ENCODE assay signal across 14 cellular contexts in genomic region chr2:131055169-131056065, GRCh38. TPM values are rescaled to one million over a fixed set of nuclear protein-coding genes. Genes with fewer than 3 reads are reported as not detected.
DNase-seq lines count a peak whose midpoint lies in the region; ATAC-seq and TF ChIP-seq lines count a peak whose summit lies in the region.
"Had no signal": no experiment of that assay in that cellular context is flagged by ENCODE, and none has a peak within 500 bp of the region (broad histone marks: within the 10 kb centered on the region; RNA-seq: fewer than 3 reads in every experiment).

No MANE protein-coding gene starts in this region.

- H3K4me3 ChIP-seq in BJ (ENCODE audit: low read depth, low read length): no peak overlapping the region
- H3K4me3 ChIP-seq: SK-N-MC, thoracic aorta had no signal

- POLR2A ChIA-PET in BJ (lab: Charles Lee): no interaction called here

- H3K36me3 Mint-ChIP-seq in T-helper 17 cell (ENCODE audit: low read depth) (peaks cover 17% of the 10 kb centered on the region), progenitor cell of endocrine pancreas (ENCODE audit: insufficient read depth) (peaks cover 31% of the 10 kb centered on the region)

- no peaks in the 10 kb centered on the region for H3K9me3 ChIP-seq in T-helper 17 cell (ENCODE audit: control insufficient read depth, low read length, poor library complexity, severe bottlenecking)
- H3K9me3 ChIP-seq: thoracic aorta had no signal

- DNase-seq in BJ (ENCODE audit: low read depth) (peak; percentile 83), T-helper 17 cell (no peak), fibroblast of gingiva (ENCODE audit: low read depth) (peak; percentile 57), progenitor cell of endocrine pancreas (ENCODE audit: low spot score, unreplicated experiment) (no peak), iPS-NIHi11 (ENCODE audit: low spot score) (no peak), activated gamma-delta T cell treated with Interleukin-2 at 50 U/mL for 16 hours (no peak)
- DNase-seq: activated naive CD4-positive, alpha-beta T cell treated with anti-CD3 and anti-CD28 coated beads, Interleukin-2, amount 10 ng/mL, durations not matched to agents 7 days and 5 days; kidney glomerular epithelial cell; NCI-H1417; NCI-H774 had no signal

- CTCF ChIA-PET in BJ (lab: Yijun Ruan, JAX): no interaction called here

- H3K27me3 ChIP-seq in BJ (ENCODE audit: control insufficient read depth, insufficient read depth, low read length): no peaks in the 10 kb centered on the region

- TF ChIP-seq CTCF in BJ (IDR thresholded peaks at IDR 0.05; ENCODE audit: insufficient read depth, low read depth, low read length): no peak
- TF ChIP-seq CTCF in progenitor cell of endocrine pancreas (IDR thresholded peaks at IDR 0.05; ENCODE audit: unreplicated experiment): no peak

- no peaks in the 10 kb centered on the region for H3K9me3 Mint-ChIP-seq in progenitor cell of endocrine pancreas (ENCODE audit: low read depth)
- H3K9me3 Mint-ChIP-seq: activated naive CD4-positive, alpha-beta T cell treated with anti-CD3 and anti-CD28 coated beads, Interleukin-2, amount 10 ng/mL, durations not matched to agents 7 days and 5 days had no signal

- peaks cover 31% of the 10 kb centered on the region for H3K36me3 ChIP-seq in BJ (ENCODE audit: control insufficient read depth, insufficient read depth, low read length)

- H3K27ac Mint-ChIP-seq in T-helper 17 cell (peak overlapping the region; percentile 65), progenitor cell of endocrine pancreas (peak overlapping the region; percentile 86)
- H3K27ac Mint-ChIP-seq: activated naive CD4-positive, alpha-beta T cell treated with anti-CD3 and anti-CD28 coated beads, Interleukin-2, amount 10 ng/mL, durations not matched to agents 7 days and 5 days had no signal

- H3K4me3 Mint-ChIP-seq in T-helper 17 cell (peak overlapping the region; percentile 9), progenitor cell of endocrine pancreas (ENCODE audit: low read depth) (no peak overlapping the region)
- H3K4me3 Mint-ChIP-seq: activated naive CD4-positive, alpha-beta T cell treated with anti-CD3 and anti-CD28 coated beads, Interleukin-2, amount 10 ng/mL, durations not matched to agents 7 days and 5 days had no signal

- ATAC-seq in T-helper 17 cell (peak; percentile 23), HG03521 (IDR thresholded peaks at IDR 0.05; ENCODE audit: unreplicated experiment) (no peak), HG03280 (IDR thresholded peaks at IDR 0.05; ENCODE audit: unreplicated experiment) (no peak)

- no peaks in the 10 kb centered on the region for H3K27me3 Mint-ChIP-seq in T-helper 17 cell
- H3K27me3 Mint-ChIP-seq in progenitor cell of endocrine pancreas: no peaks in the 10 kb centered on the region
- H3K27me3 Mint-ChIP-seq: activated naive CD4-positive, alpha-beta T cell treated with anti-CD3 and anti-CD28 coated beads, Interleukin-2, amount 10 ng/mL, durations not matched to agents 7 days and 5 days had no signal

- peaks cover 18% of the 10 kb centered on the region for H3K4me1 Mint-ChIP-seq in T-helper 17 cell
- no peaks in the 10 kb centered on the region for H3K4me1 Mint-ChIP-seq in progenitor cell of endocrine pancreas (ENCODE audit: low read depth)
- H3K4me1 Mint-ChIP-seq: activated naive CD4-positive, alpha-beta T cell treated with anti-CD3 and anti-CD28 coated beads, Interleukin-2, amount 10 ng/mL, durations not matched to agents 7 days and 5 days had no signal

RNA-seq across cellular contexts. Expression of gene FAM168B, which starts 37.8 kb away (rescaled TPM):
- polyA plus RNA-seq in BJ (2011; rRNA removed): 62.9 and 85.6 TPM in 2 replicates
- polyA minus RNA-seq in BJ (2011; rRNA and poly(A)+ RNA removed): 75.1 and 116 TPM in 2 replicates
- 10 to 100 TPM; 56.1 to 71.2 TPM for total RNA-seq in T-helper 17 cell
- 106 and 111 TPM in 2 replicates for total RNA-seq in progenitor cell of endocrine pancreas

RNA-seq across cellular contexts. Expression of gene PLEKHB2, which starts 49.7 kb away (rescaled TPM):
- polyA plus RNA-seq in BJ (2011; rRNA removed): 71.3 and 83.2 TPM in 2 replicates
- polyA minus RNA-seq in BJ (2011; rRNA and poly(A)+ RNA removed): 64.7 and 87.8 TPM in 2 replicates
- 10 to 100 TPM; 68.1 to 72.6 TPM for total RNA-seq in T-helper 17 cell
- 38.8 and 40.9 TPM in 2 replicates for total RNA-seq in progenitor cell of endocrine pancreas

Comparison
In these comparisons a context has a peak if more than half of its experiments do, and no peak if none do; other contexts are left out.
1. DNase-seq: peak in BJ (single experiment) and fibroblast of gingiva (single experiment); none in T-helper 17 cell (0 of 3), progenitor cell of endocrine pancreas (single experiment), iPS-NIHi11 (single experiment) and activated gamma-delta T cell treated with Interleukin-2 at 50 U/mL for 16 hours (single experiment).